Comparison of ENCODE assay signal across 24 cellular contexts in genomic region chr3:50656417-50657195, GRCh38. TPM values are rescaled to one million over a fixed set of nuclear protein-coding genes. Genes with fewer than 3 reads are reported as not detected.
A peak's percentile ranks its signal among the peaks of the same experiment; 100 is the strongest.
DNase-seq lines count a peak whose midpoint lies in the region; ATAC-seq and TF ChIP-seq lines count a peak whose summit lies in the region.
"Had no signal": no experiment of that assay in that cellular context is flagged by ENCODE, and none has a peak within 500 bp of the region (broad histone marks: within the 10 kb centered on the region; RNA-seq: fewer than 3 reads in every experiment).

No MANE protein-coding gene starts in this region.

- H3K4me3 Mint-ChIP-seq in activated naive CD4-positive, alpha-beta T cell treated with anti-CD3 and anti-CD28 coated beads, Interleukin-2, amount 50 U/mL, for 24 hours: no peak overlapping the region
- no peak overlapping the region for H3K4me3 Mint-ChIP-seq in activated CD8-positive, alpha-beta T cell treated with anti-CD3 and anti-CD28 coated beads, Interleukin-2, amount 10 ng/mL, durations not matched to agents 7 days and 5 days
- H3K4me3 Mint-ChIP-seq: CD4-positive, alpha-beta memory T cell had no signal

- no peaks in the 10 kb centered on the region for H3K4me1 ChIP-seq in upper lobe of right lung
- H3K4me1 ChIP-seq: BLaER1 treated with 17β-estradiol and CSF1 and Interleukin-3, amounts not matched to agents 10 nM and 100 nM had no signal

- H3K36me3 ChIP-seq in upper lobe of right lung: no peaks in the 10 kb centered on the region

- H3K36me3 Mint-ChIP-seq in activated naive CD4-positive, alpha-beta T cell treated with anti-CD3 and anti-CD28 coated beads, Interleukin-2, amount 50 U/mL, for 24 hours: no peaks in the 10 kb centered on the region
- H3K36me3 Mint-ChIP-seq in activated CD8-positive, alpha-beta T cell treated with anti-CD3 and anti-CD28 coated beads, Interleukin-2, amount 10 ng/mL, durations not matched to agents 7 days and 5 days (ENCODE audit: low read depth): no peaks in the 10 kb centered on the region
- H3K36me3 Mint-ChIP-seq: CD4-positive, alpha-beta memory T cell had no signal

- ATAC-seq in activated CD8-positive, alpha-beta T cell treated with anti-CD3 and anti-CD28 coated beads, Interleukin-2, amount 10 ng/mL, durations not matched to agents 7 days and 5 days: no peak
- ATAC-seq in upper lobe of right lung (no peak), HG03039 (IDR thresholded peaks at IDR 0.05; ENCODE audit: unreplicated experiment) (no peak)

- no peak overlapping the region for H3K4me3 ChIP-seq in upper lobe of right lung
- H3K4me3 ChIP-seq: BLaER1 treated with 17β-estradiol and CSF1 and Interleukin-3, amounts not matched to agents 10 nM and 100 nM; PC-9 had no signal

- H3K27me3 ChIP-seq in upper lobe of right lung: no peaks in the 10 kb centered on the region
- H3K27me3 ChIP-seq: BLaER1 treated with 17β-estradiol and CSF1 and Interleukin-3, amounts not matched to agents 10 nM and 100 nM had no signal

- no peak for TF ChIP-seq CTCF in upper lobe of right lung (IDR thresholded peaks at IDR 0.05)

- H3K27ac ChIP-seq in upper lobe of right lung: no peak overlapping the region
- H3K27ac ChIP-seq: BLaER1 treated with 17β-estradiol and CSF1 and Interleukin-3, amounts not matched to agents 10 nM and 100 nM; PC-9 had no signal

- POLR2A ChIA-PET in activated CD8-positive, alpha-beta T cell treated with anti-CD3 and anti-CD28 coated beads, Interleukin-2, amount 10 ng/mL, durations not matched to agents 7 days and 5 days (lab: Charles Lee): interaction anchor here (0.7 to 1.3 kb wide), 2 partner anchors 17 to 29 kb away, joined by 3 read pairs; no protein-coding TSS in a partner anchor

- no peaks in the 10 kb centered on the region for H3K27me3 Mint-ChIP-seq in activated naive CD4-positive, alpha-beta T cell treated with anti-CD3 and anti-CD28 coated beads, Interleukin-2, amount 50 U/mL, for 24 hours
- H3K27me3 Mint-ChIP-seq in activated CD8-positive, alpha-beta T cell treated with anti-CD3 and anti-CD28 coated beads, Interleukin-2, amount 10 ng/mL, durations not matched to agents 7 days and 5 days (ENCODE audit: low read depth): peaks cover 2% of the 10 kb centered on the region
- H3K27me3 Mint-ChIP-seq: CD4-positive, alpha-beta memory T cell had no signal

- peaks cover 13% of the 10 kb centered on the region for H3K4me1 Mint-ChIP-seq in activated naive CD4-positive, alpha-beta T cell treated with anti-CD3 and anti-CD28 coated beads, Interleukin-2, amount 50 U/mL, for 24 hours
- H3K4me1 Mint-ChIP-seq in activated CD8-positive, alpha-beta T cell treated with anti-CD3 and anti-CD28 coated beads, Interleukin-2, amount 10 ng/mL, durations not matched to agents 7 days and 5 days (ENCODE audit: low read depth): peaks cover 17% of the 10 kb centered on the region

- H3K9me3 Mint-ChIP-seq in activated naive CD4-positive, alpha-beta T cell treated with anti-CD3 and anti-CD28 coated beads, Interleukin-2, amount 50 U/mL, for 24 hours: no peaks in the 10 kb centered on the region
- no peaks in the 10 kb centered on the region for H3K9me3 Mint-ChIP-seq in activated CD8-positive, alpha-beta T cell treated with anti-CD3 and anti-CD28 coated beads, Interleukin-2, amount 10 ng/mL, durations not matched to agents 7 days and 5 days (ENCODE audit: insufficient read depth)
- H3K9me3 Mint-ChIP-seq: CD4-positive, alpha-beta memory T cell had no signal

- peak overlapping the region; percentile 24 for H3K27ac Mint-ChIP-seq in activated naive CD4-positive, alpha-beta T cell treated with anti-CD3 and anti-CD28 coated beads, Interleukin-2, amount 50 U/mL, for 24 hours
- peak overlapping the region; percentile 11 for H3K27ac Mint-ChIP-seq in activated CD8-positive, alpha-beta T cell treated with anti-CD3 and anti-CD28 coated beads, Interleukin-2, amount 10 ng/mL, durations not matched to agents 7 days and 5 days

- CTCF ChIA-PET in activated CD8-positive, alpha-beta T cell treated with anti-CD3 and anti-CD28 coated beads, Interleukin-2, amount 10 ng/mL, durations not matched to agents 7 days and 5 days (lab: Charles Lee): interaction anchor here (1.5 to 9.6 kb wide), 2 partner anchors 18 to 38 kb away, joined by 3 to 219 read pairs; partner anchors contain the start of genes DOCK3 and MAPKAPK3

- no peaks in the 10 kb centered on the region for H3K9me3 ChIP-seq in upper lobe of right lung
- H3K9me3 ChIP-seq: BLaER1 treated with 17β-estradiol and CSF1 and Interleukin-3, amounts not matched to agents 10 nM and 100 nM had no signal

- DNase-seq in activated naive CD4-positive, alpha-beta T cell treated with Interleukin-2 at 50 U/mL for 16 hours: no peak
- no peak for DNase-seq in activated CD8-positive, alpha-beta T cell treated with anti-CD3 and anti-CD28 coated beads, Interleukin-2, amount 10 ng/mL, durations not matched to agents 7 days and 5 days
- DNase-seq in left kidney (ENCODE audit: low read depth, low spot score) (peak; percentile 51), upper lobe of right lung (peak; percentile 34), kidney glomerular epithelial cell (lab: John Stamatoyannopoulos, UW) (no peak)
- DNase-seq: Calu3; CD4-positive, alpha-beta memory T cell; DMS153; GOT3; HCEC 1CT; KBM-7; MM.1S; NCI-H1048; NCI-H1436 treated with DMSO at 0.1 percent for 48 hours; NCI-H2029; NCI-H226; NCI-H510A treated with DMSO at 0.1 percent for 48 hours; NCI-H748 treated with DMSO at 0.1 percent for 48 hours; PC-9; RPMI8226; SHP77 treated with DMSO at 0.1 percent for 48 hours had no signal

- intact Hi-C loops in upper lobe of right lung (cut with DNase I): no loop called here

RNA-seq across cellular contexts. Expression of gene DOCK3, which starts 18.1 kb away (rescaled TPM):
- 1 to 10 TPM; 3.2 to 3.4 TPM for total RNA-seq in activated CD8-positive, alpha-beta T cell treated with anti-CD3 and anti-CD28 coated beads, Interleukin-2, amount 10 ng/mL, durations not matched to agents 7 days and 5 days
- 2.7 TPM for total RNA-seq in upper lobe of right lung

RNA-seq across cellular contexts. Expression of gene MAPKAPK3, which starts 39.7 kb away (rescaled TPM):
- total RNA-seq in activated CD8-positive, alpha-beta T cell treated with anti-CD3 and anti-CD28 coated beads, Interleukin-2, amount 10 ng/mL, durations not matched to agents 7 days and 5 days: 100 to 1,000 TPM; 224 to 225 TPM
- total RNA-seq in upper lobe of right lung: 60.8 TPM

RNA-seq across cellular contexts. Expression of gene CISH, which starts 45.0 kb away (rescaled TPM):
- total RNA-seq in activated CD8-positive, alpha-beta T cell treated with anti-CD3 and anti-CD28 coated beads, Interleukin-2, amount 10 ng/mL, durations not matched to agents 7 days and 5 days: 100 to 1,000 TPM; 380 to 394 TPM
- total RNA-seq in upper lobe of right lung: 71.6 TPM

Comparison
In these comparisons a context has a peak if more than half of its experiments do, and no peak if none do; other contexts are left out.
1. DNase-seq: peak in left kidney (single experiment) and upper lobe of right lung (single experiment); none in activated naive CD4-positive, alpha-beta T cell treated with Interleukin-2 at 50 U/mL for 16 hours (single experiment), activated CD8-positive, alpha-beta T cell treated with anti-CD3 and anti-CD28 coated beads, Interleukin-2, amount 10 ng/mL, durations not matched to agents 7 days and 5 days (single experiment) and kidney glomerular epithelial cell (single experiment).